20 cellular contexts compared by ENCODE assay signal in genomic region chr18:70073442-70073841, GRCh38.
"Had no signal": no experiment of that assay in that cellular context is flagged by ENCODE, and none has a peak within 500 bp of the region (broad histone marks: within the 10 kb centered on the region; RNA-seq: fewer than 3 reads in every experiment).

No MANE protein-coding gene starts in this region.

- H3K36me3 ChIP-seq: colonic mucosa, gastrocnemius medialis, left ventricle myocardium inferior, lower lobe of right lung had no signal

- ATAC-seq: effector memory CD8-positive, alpha-beta T cell; esophagus mucosa; gastrocnemius medialis; left cardiac atrium; lower lobe of right lung had no signal

- H3K4me1 ChIP-seq: colonic mucosa, esophagus squamous epithelium, gastrocnemius medialis, heart right ventricle, left ventricle myocardium inferior, lower lobe of right lung had no signal

- H3K27ac ChIP-seq: colonic mucosa, epithelial cell of prostate, esophagus squamous epithelium, gastrocnemius medialis, heart right ventricle, left ventricle myocardium inferior, lower lobe of right lung had no signal

- H3K4me3 ChIP-seq: colonic mucosa, esophagus squamous epithelium, gastrocnemius medialis, heart right ventricle, left ventricle myocardium inferior, lower lobe of right lung had no signal

- H3K27me3 Mint-ChIP-seq: dendritic cell treated with granulocyte-macrophage colony-stimulating factor and Interleukin-4, amounts not matched to agents 40 ng/mL and 50 ng/mL, for 4 days; effector memory CD8-positive, alpha-beta T cell had no signal

- FAIRE-seq: keratinocyte had no signal

- DNase-seq: cerebellar nuclear complex; colonic mucosa; cortex of kidney; effector CD8-positive, alpha-beta T cell; effector memory CD8-positive, alpha-beta T cell; endodermal cell; esophagus squamous epithelium; foreskin melanocyte; gastrocnemius medialis; glutamatergic neuron; head of caudate nucleus; heart right ventricle; left cardiac atrium; left ventricle myocardium inferior; lower lobe of right lung had no signal

- H3K4me1 Mint-ChIP-seq: endodermal cell had no signal

- H3K9me3 Mint-ChIP-seq: dendritic cell treated with granulocyte-macrophage colony-stimulating factor and Interleukin-4, amounts not matched to agents 40 ng/mL and 50 ng/mL, for 4 days; effector memory CD8-positive, alpha-beta T cell; endodermal cell; mesothelial cell of epicardium had no signal

- H3K27me3 ChIP-seq: colonic mucosa, esophagus squamous epithelium, gastrocnemius medialis, heart right ventricle had no signal

- H3K4me3 Mint-ChIP-seq: dendritic cell treated with granulocyte-macrophage colony-stimulating factor and Interleukin-4, amounts not matched to agents 40 ng/mL and 50 ng/mL, for 4 days; effector memory CD8-positive, alpha-beta T cell; endodermal cell; mesothelial cell of epicardium had no signal

- H3K9me3 ChIP-seq: colonic mucosa, esophagus squamous epithelium, gastrocnemius medialis, heart right ventricle, left ventricle myocardium inferior, lower lobe of right lung had no signal

- H3K36me3 Mint-ChIP-seq: mesothelial cell of epicardium had no signal

- H3K27ac Mint-ChIP-seq: dendritic cell treated with granulocyte-macrophage colony-stimulating factor and Interleukin-4, amounts not matched to agents 40 ng/mL and 50 ng/mL, for 4 days; effector memory CD8-positive, alpha-beta T cell; endodermal cell; mesothelial cell of epicardium had no signal
